Comparison of ENCODE assay signal across 8 cellular contexts in genomic region chr1:235077571-235078479, GRCh38. TPM values are rescaled to one million over a fixed set of nuclear protein-coding genes. Genes with fewer than 3 reads are reported as not detected.
DNase-seq lines count a peak whose midpoint lies in the region; ATAC-seq and TF ChIP-seq lines count a peak whose summit lies in the region.

No MANE protein-coding gene starts in this region.

- RAD21 ChIA-PET in HCT116 (lab: Charles Lee; ENCODE audit: low non-redundant PET in 1 of 2, low total read pairs in 2 of 2, uncharacterized antibody in 2 of 2, unreplicated experiment in 2 of 2): no interaction called here

- H3K27ac ChIP-seq in HCT116 (ENCODE audit: low read depth, low read length) (no peak overlapping the region), mucosa of rectum (ENCODE audit: low read depth in 2 of 2, low read length in 2 of 2) (peak overlapping the region; percentile 90 to 92)

- peak overlapping the region; percentile 8 for H3K4me3 Mint-ChIP-seq in T-helper 2 cell treated with Interferon-gamma antibody and Interleukin-4, amounts not matched to agents 5 μg/mL and 100 μg/mL, for 36 hours

- TF ChIP-seq CTCF in GM13976 (IDR thresholded peaks at IDR 0.05; ENCODE audit: borderline replicate concordance, control extremely low read depth, extremely low read depth, insufficient read depth, missing control alignments) (no peak), HCT116 (IDR thresholded peaks at IDR 0.05 in 2 of 3, conservative IDR thresholded peaks at IDR 0.05 in 1 of 3; ENCODE audit: borderline replicate concordance in 1 of 3, insufficient read depth in 1 of 3, low read depth in 2 of 3, low read length in 2 of 3) (no peak), BE2C (IDR thresholded peaks at IDR 0.05; ENCODE audit: low read depth, low read length) (no peak)

- in situ Hi-C loops in GM13976 (cut with MboI; ENCODE audit: low sequenced_read_pairs, unreplicated experiment): loop anchor here (10.0 to 25.0 kb wide), 3 partner anchors 63 to 941 kb away; no protein-coding TSS in a partner anchor

- CTCF ChIA-PET in HCT116 (lab: Charles Lee): no interaction called here

- no TSS peak for BruUV-seq in HCT116 (replicated peaks; lab: Mats Ljungman, UMichigan)

- H2AFZ ChIP-seq in HCT116 (ENCODE audit: low read depth, low read length, poor library complexity, severe bottlenecking): no peak overlapping the region

- no peak for TF ChIP-seq POLR2A in HCT116 (IDR thresholded peaks at IDR 0.05; ENCODE audit: borderline replicate concordance, extremely low read depth, insufficient read depth, insufficient read length)

- peak; percentile 65 for DNase-seq in GM13976 (ENCODE audit: low spot score)
- DNase-seq in HCT116 (ENCODE audit: low read depth, low spot score): no peak
- DNase-seq in T-helper 2 cell treated with Interferon-gamma antibody and Interleukin-4, amounts not matched to agents 5 μg/mL and 100 μg/mL, for 36 hours (ENCODE audit: low spot score): peak; percentile 77
- DNase-seq in BE2C: no peak
- DNase-seq in NCI-H82 (lab: John Stamatoyannopoulos, UW): no peak
- DNase-seq in NCI-H1694 treated with DMSO at 0.1 percent for 48 hours (lab: John Stamatoyannopoulos, UW): no peak
- DNase-seq in H4 (ENCODE audit: low spot score): no peak

- no peaks in the 10 kb centered on the region for H3K9me3 Mint-ChIP-seq in T-helper 2 cell treated with Interferon-gamma antibody and Interleukin-4, amounts not matched to agents 5 μg/mL and 100 μg/mL, for 36 hours

- H3K9ac ChIP-seq in HCT116 (ENCODE audit: low read length): no peak overlapping the region
- H3K9ac ChIP-seq in mucosa of rectum (ENCODE audit: low read depth in 1 of 2, low read length in 2 of 2): peak overlapping the region; percentile 1 to 69

- no peaks in the 10 kb centered on the region for H3K9me2 ChIP-seq in HCT116 (ENCODE audit: insufficient read depth)

- peaks cover 43% of the 10 kb centered on the region for H3K4me1 Mint-ChIP-seq in T-helper 2 cell treated with Interferon-gamma antibody and Interleukin-4, amounts not matched to agents 5 μg/mL and 100 μg/mL, for 36 hours (ENCODE audit: low read depth)

- H3K36me3 Mint-ChIP-seq in T-helper 2 cell treated with Interferon-gamma antibody and Interleukin-4, amounts not matched to agents 5 μg/mL and 100 μg/mL, for 36 hours (ENCODE audit: low read depth): no peaks in the 10 kb centered on the region

- no peaks in the 10 kb centered on the region; the same call in 1 of the 2 replicates for H3K27me3 ChIP-seq in HCT116 (ENCODE audit: insufficient read depth, low read length)
- no peaks in the 10 kb centered on the region for H3K27me3 ChIP-seq in mucosa of rectum (ENCODE audit: control insufficient read depth in 2 of 2, insufficient read depth in 2 of 2, low read length in 2 of 2)
- H3K27me3 ChIP-seq in BE2C: no peaks in the 10 kb centered on the region

- no peak overlapping the region for H3K27ac Mint-ChIP-seq in T-helper 2 cell treated with Interferon-gamma antibody and Interleukin-4, amounts not matched to agents 5 μg/mL and 100 μg/mL, for 36 hours

- H3K36me3 ChIP-seq in HCT116 (ENCODE audit: control insufficient read depth in 1 of 2, insufficient read depth in 2 of 2, low read length in 2 of 2) (no peaks in the 10 kb centered on the region), mucosa of rectum (ENCODE audit: control insufficient read depth in 2 of 2, insufficient read depth in 2 of 2, low read length in 2 of 2) (no peaks in the 10 kb centered on the region), BE2C (no peaks in the 10 kb centered on the region)

- peaks cover 20 to 50% of the 10 kb centered on the region in 2 experiments for H3K4me1 ChIP-seq in HCT116 (ENCODE audit: control insufficient read depth in 1 of 2, insufficient read depth in 2 of 2, low read length in 2 of 2)
- H3K4me1 ChIP-seq in mucosa of rectum (ENCODE audit: control insufficient read depth in 2 of 2, insufficient read depth in 2 of 2, low read length in 2 of 2): peaks cover 52 to 74% of the 10 kb centered on the region in 2 donors
- H3K4me1 ChIP-seq in BE2C: peaks cover 13% of the 10 kb centered on the region

- TF ChIP-seq RAD21 in HCT116 (IDR thresholded peaks at IDR 0.05; ENCODE audit: low read depth): no peak

- H3K9me3 ChIP-seq in HCT116 (ENCODE audit: control insufficient read depth in 1 of 2, insufficient read depth in 1 of 2, low read depth in 1 of 2, low read length in 2 of 2) (peaks cover 0 to 4% of the 10 kb centered on the region in 2 experiments; a peak in 1 of 4 replicates), mucosa of rectum (ENCODE audit: control insufficient read depth in 2 of 2, low read length in 2 of 2) (no peaks in the 10 kb centered on the region), BE2C (no peaks in the 10 kb centered on the region)

- no peak overlapping the region for H3K4me3 ChIP-seq in HCT116 (replicated peaks in 1 of 2; ENCODE audit: low read depth in 1 of 2, low read length in 2 of 2)
- H3K4me3 ChIP-seq in mucosa of rectum (ENCODE audit: low read length in 2 of 2): no peak overlapping the region
- H3K4me3 ChIP-seq in BE2C (ENCODE audit: low read depth, low read length): no peak overlapping the region

- intact Hi-C loops in HCT116 (cut with micrococcal nuclease): loop anchor here (2.0 to 5.0 kb wide), 2 partner anchors 81 to 356 kb away; no protein-coding TSS in a partner anchor

- H4K20me1 ChIP-seq in HCT116 (ENCODE audit: insufficient read depth): no peaks in the 10 kb centered on the region

- H3K79me2 ChIP-seq in HCT116 (ENCODE audit: insufficient read depth, low read length): no peaks in the 10 kb centered on the region

- POLR2A ChIA-PET in HCT116 (lab: Charles Lee): no interaction called here

- H3K27me3 Mint-ChIP-seq in T-helper 2 cell treated with Interferon-gamma antibody and Interleukin-4, amounts not matched to agents 5 μg/mL and 100 μg/mL, for 36 hours (ENCODE audit: low read depth): no peaks in the 10 kb centered on the region

- H3K4me2 ChIP-seq in HCT116 (ENCODE audit: low read length): no peak overlapping the region

- ATAC-seq in HCT116: no peak

TF ChIP-seq in HCT116, 20 proteins besides CTCF, POLR2A, EP300 and RAD21:
- TF ChIP-seq MAX (IDR thresholded peaks at IDR 0.05): peak; percentile 23; the same call in 1 of the 2 replicates
- no peak for TF ChIP-seq JUND (IDR thresholded peaks at IDR 0.05)
- TF ChIP-seq POLR2AphosphoS5 (IDR thresholded peaks at IDR 0.05; ENCODE audit: low read depth, low read length): no peak
- TF ChIP-seq TCF7L2 (IDR thresholded peaks at IDR 0.05; ENCODE audit: borderline replicate concordance, extremely low read depth, insufficient read depth, insufficient read length): peak; percentile 17
- no peak for TF ChIP-seq ZNF274 (IDR thresholded peaks at IDR 0.05; ENCODE audit: low read depth, low read length)
TF ChIP-seq in HCT116: peak in this region for 2.

RNA-seq across cellular contexts. Expression of gene TOMM20, which starts 50.8 kb away (rescaled TPM):
- 184 TPM for total RNA-seq in HCT116 (2021; ENCODE audit: unreplicated experiment)
- 165 and 166 TPM in 2 replicates for polyA plus RNA-seq in HCT116 (2012)
- 206 TPM for polyA plus RNA-seq in BE2C (2012; ENCODE audit: insufficient read depth, insufficient read length, low read depth)
- total RNA-seq in H4 (2014; rRNA removed; shearing (Covaris generic)): 48.1 and 69.7 TPM in 2 replicates

Comparison
In these comparisons a context has a peak if more than half of its experiments do, and no peak if none do; other contexts are left out.
1. DNase-seq: peak in GM13976 (single experiment) and T-helper 2 cell treated with Interferon-gamma antibody and Interleukin-4, amounts not matched to agents 5 μg/mL and 100 μg/mL, for 36 hours (single experiment); none in HCT116 (single experiment), BE2C (single experiment), NCI-H82 (single experiment), NCI-H1694 treated with DMSO at 0.1 percent for 48 hours (single experiment) and H4 (single experiment).